In the genomic region with DNA sequence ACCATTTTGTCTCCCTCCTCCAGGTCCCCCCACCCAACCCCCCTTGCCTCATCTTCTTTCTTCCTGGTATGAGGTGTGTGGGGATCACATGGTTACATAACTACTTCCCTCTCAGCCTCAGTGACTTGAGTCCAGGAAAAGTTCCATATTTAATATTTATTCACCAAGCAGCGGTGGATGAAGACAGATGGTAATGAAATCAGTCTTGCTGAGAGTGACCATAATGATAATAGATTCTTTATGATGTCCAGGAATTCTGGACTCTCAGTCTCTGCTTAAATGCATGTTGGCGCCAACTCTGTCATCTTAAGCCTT, we compare ENCODE assay signal across 15 cellular contexts.
A peak's percentile ranks its signal among the peaks of the same experiment; 100 is the strongest.
DNase-seq lines count a peak whose midpoint lies in the region; ATAC-seq and TF ChIP-seq lines count a peak whose summit lies in the region.
"Had no signal": no experiment of that assay in that cellular context is flagged by ENCODE, and none has a peak within 500 bp of the region (broad histone marks: within the 10 kb centered on the region; RNA-seq: fewer than 3 reads in every experiment).

No MANE protein-coding gene starts in this region.

- H3K4me1 Mint-ChIP-seq in nephron progenitor cell: peaks cover 18% of the 10 kb centered on the region
- H3K4me1 Mint-ChIP-seq: B cell had no signal

- peaks cover 0 to 21% (median 3%) of the 10 kb centered on the region in 11 experiments; a peak in 8 of 22 replicates for H3K9me3 ChIP-seq in BLaER1 treated with 17β-estradiol and CSF1 and Interleukin-3, amounts not matched to agents 10 nM and 100 nM (replicated peaks in 1 of 11)
- H3K9me3 ChIP-seq: Caco-2 had no signal

- TF ChIP-seq CTCF in nephron progenitor cell (IDR thresholded peaks at IDR 0.05): no peak

- H3K4me3 ChIP-seq in BLaER1 treated with 17β-estradiol and CSF1 and Interleukin-3, amounts not matched to agents 10 nM and 100 nM: no peak overlapping the region

- H3K4me3 Mint-ChIP-seq in nephron progenitor cell: no peak overlapping the region
- H3K4me3 Mint-ChIP-seq: B cell; CD4-positive, alpha-beta T cell; H9 had no signal

- peak overlapping the region; percentile 58 for H3K27ac Mint-ChIP-seq in nephron progenitor cell
- H3K27ac Mint-ChIP-seq: B cell; CD4-positive, alpha-beta T cell; H9 had no signal

- no peaks in the 10 kb centered on the region for H3K27me3 Mint-ChIP-seq in nephron progenitor cell (ENCODE audit: low read depth, poor library complexity)

- no peaks in the 10 kb centered on the region for H3K36me3 ChIP-seq in BLaER1 treated with 17β-estradiol and CSF1 and Interleukin-3, amounts not matched to agents 10 nM and 100 nM

- peaks cover 20 to 95% (median 66%) of the 10 kb centered on the region in 10 experiments for H3K4me1 ChIP-seq in BLaER1 treated with 17β-estradiol and CSF1 and Interleukin-3, amounts not matched to agents 10 nM and 100 nM
- H3K4me1 ChIP-seq: Caco-2 had no signal

- H3K4me2 ChIP-seq in BLaER1 treated with 17β-estradiol and CSF1 and Interleukin-3, amounts not matched to agents 10 nM and 100 nM: peak overlapping the region in 9 of 11 experiments; percentile 4 to 85 (median 83); a peak in 16 of 22 replicates

- no peaks in the 10 kb centered on the region for H4K20me1 ChIP-seq in BLaER1 treated with 17β-estradiol and CSF1 and Interleukin-3, amounts not matched to agents 10 nM and 100 nM

- no peaks in the 10 kb centered on the region for H3K9me3 Mint-ChIP-seq in nephron progenitor cell
- H3K9me3 Mint-ChIP-seq: CD4-positive, alpha-beta T cell; H9 had no signal

- H3K36me3 Mint-ChIP-seq in nephron progenitor cell (ENCODE audit: low read depth): no peaks in the 10 kb centered on the region

- no peak for DNase-seq in epithelial cell of prostate (ENCODE audit: low read depth, low spot score)
- no peak for DNase-seq in nephron progenitor cell
- DNase-seq in AG08396 (ENCODE audit: low spot score): no peak
- no peak for DNase-seq in HUDEP-2 (lab: John Stamatoyannopoulos, UW; ENCODE audit: unreplicated experiment in 76 of 76)
- no peak for DNase-seq in NCI-H345 treated with DMSO at 0.1 percent for 48 hours (lab: John Stamatoyannopoulos, UW; ENCODE audit: unreplicated experiment)
- DNase-seq: 8988T; Caco-2; CD4-positive, alpha-beta T cell; GOT3; H9 had no signal

- H3K27ac ChIP-seq in BLaER1 treated with 17β-estradiol and CSF1 and Interleukin-3, amounts not matched to agents 10 nM and 100 nM: peak overlapping the region in 2 of 11 experiments; percentile 44 to 57; a peak in 1 of 22 replicates
- H3K27ac ChIP-seq in epithelial cell of prostate: peak overlapping the region; percentile 85
- H3K27ac ChIP-seq: C4-2B had no signal

- no peaks in the 10 kb centered on the region for H3K27me3 ChIP-seq in BLaER1 treated with 17β-estradiol and CSF1 and Interleukin-3, amounts not matched to agents 10 nM and 100 nM

- ATAC-seq in SK-N-SH treated with all-trans-retinoic acid at 6 μM for 48 hours: no peak
- ATAC-seq in GM19035 (IDR thresholded peaks at IDR 0.05; ENCODE audit: unreplicated experiment): no peak

- H3K9ac ChIP-seq in BLaER1 treated with 17β-estradiol and CSF1 and Interleukin-3, amounts not matched to agents 10 nM and 100 nM: no peak overlapping the region

TF ChIP-seq in SK-N-SH treated with all-trans-retinoic acid at 6 μM for 48 hours, 23 proteins besides CTCF, POLR2A, EP300 and RAD21:
- no peak for TF ChIP-seq BACH2 (CRISPR knock-in tag; IDR thresholded peaks at IDR 0.05; ENCODE audit: borderline replicate concordance)
- no peak for TF ChIP-seq ZFP30 (CRISPR knock-in tag; IDR thresholded peaks at IDR 0.05)
- peak; percentile 92 for TF ChIP-seq ISL1 (CRISPR knock-in tag; IDR thresholded peaks at IDR 0.05)
